8 cellular contexts compared by ENCODE assay signal in genomic region chr19:47112664-47113445, GRCh38. TPM values are rescaled to one million over a fixed set of nuclear protein-coding genes. Genes with fewer than 3 reads are reported as not detected.
A peak's percentile ranks its signal among the peaks of the same experiment; 100 is the strongest.
DNase-seq lines count a peak whose midpoint lies in the region; ATAC-seq and TF ChIP-seq lines count a peak whose summit lies in the region.

No MANE protein-coding gene starts in this region.

- ATAC-seq in GM19395 (IDR thresholded peaks at IDR 0.05; ENCODE audit: unreplicated experiment) (peak; percentile 83), HG03558 (IDR thresholded peaks at IDR 0.05; ENCODE audit: extremely low read depth, unreplicated experiment) (peak; percentile 71), left lobe of liver (peak; percentile 90)

- H3K27ac ChIP-seq in C4-2B, result peak overlapping the region; percentile 99

- peak; percentile 100 for DNase-seq in NCI-H748 (lab: John Stamatoyannopoulos, UW; ENCODE audit: unreplicated experiment)
- DNase-seq in activated CD4-positive, alpha-beta T cell treated with anti-CD3 and anti-CD28 coated beads, Interleukin-2, amount 50 U/mL, for 24 hours (ENCODE audit: low read depth in 1 of 2, low spot score in 1 of 2), result peak; percentile 95 to 98
- DNase-seq in dedifferentiated amniotic fluid mesenchymal stem cell (ENCODE audit: extremely low spot score), result peak; percentile 100
- peak; percentile 99 for DNase-seq in left lobe of liver (ENCODE audit: low spot score)
- peak; percentile 99 for DNase-seq in stimulated activated CD4-positive, alpha-beta T cell treated with anti-CD3 and anti-CD28 coated beads, Interleukin-2, amount 100 ng/mL, for 24 hours

- no peak for TF ChIP-seq CTCF in C4-2B (conservative IDR thresholded peaks at IDR 0.05)

RNA-seq across cellular contexts. Expression of gene ZC3H4, which starts 0.7 kb away (rescaled TPM):
- total RNA-seq in left lobe of liver, result 18.5 TPM

RNA-seq across cellular contexts. Expression of gene SAE1, which starts 17.8 kb away (rescaled TPM):
- 22.0 TPM for total RNA-seq in left lobe of liver

Comparison
In these comparisons a context has a peak if more than half of its experiments do, and no peak if none do; other contexts are left out.
1. Peak in every context shown above with its lines: DNase-seq, ATAC-seq and H3K27ac ChIP-seq.